Comparison of ENCODE assay signal across 8 cellular contexts in the genomic region with DNA sequence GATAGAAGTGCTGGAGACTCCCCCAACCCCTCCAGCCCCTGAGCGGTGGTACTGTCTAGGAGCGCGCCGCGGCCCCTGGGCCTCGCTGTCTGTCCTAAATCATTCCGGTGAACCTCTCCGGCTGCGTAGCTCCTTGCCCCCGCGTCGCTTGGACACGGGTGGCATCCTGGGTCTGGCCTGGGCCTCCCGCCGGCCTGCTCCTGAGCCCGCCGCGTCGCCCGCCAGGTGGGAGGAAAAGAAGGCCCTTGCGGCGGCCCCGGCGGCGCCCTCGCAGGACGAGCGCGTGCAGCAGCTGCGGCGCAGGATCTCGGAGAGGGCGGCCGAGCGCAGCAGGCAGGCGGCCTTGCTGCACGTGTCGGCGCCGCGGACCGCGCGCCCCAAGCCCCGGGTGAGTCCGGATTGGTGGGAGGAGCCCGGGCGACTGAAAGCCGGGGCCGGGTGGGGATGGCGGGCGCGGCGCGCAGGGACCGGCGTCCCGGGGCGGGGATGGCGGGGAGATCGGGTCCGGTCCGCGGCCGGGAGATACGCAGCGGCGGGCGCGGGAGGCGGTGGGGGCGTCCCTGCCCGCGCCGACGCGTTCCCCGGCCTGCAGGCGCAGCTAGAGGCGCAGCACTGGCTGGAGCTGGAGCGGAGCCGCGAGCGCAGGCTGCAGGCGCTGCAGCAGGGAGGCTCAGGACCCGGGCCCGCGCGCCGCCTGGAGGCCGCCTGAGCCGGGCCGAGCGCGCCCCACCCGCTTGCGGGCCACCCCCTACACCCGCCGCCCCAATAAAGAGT. TPM values are rescaled to one million over a fixed set of nuclear protein-coding genes. Genes with fewer than 3 reads are reported as not detected.
DNase-seq lines count a peak whose midpoint lies in the region; ATAC-seq and TF ChIP-seq lines count a peak whose summit lies in the region.

No MANE protein-coding gene starts in this region.

- H3K79me2 ChIP-seq in OCI-LY1 (ENCODE audit: insufficient read depth, low read length), result no peaks in the 10 kb centered on the region

- no peak overlapping the region for H3K27ac ChIP-seq in OCI-LY1 (ENCODE audit: low read depth, low read length, poor library complexity, severe bottlenecking)
- peak overlapping the region; percentile 41 for H3K27ac ChIP-seq in naive thymus-derived CD4-positive, alpha-beta T cell (ENCODE audit: low read depth, low read length)

- no peaks in the 10 kb centered on the region for H3K27me3 ChIP-seq in OCI-LY1 (ENCODE audit: insufficient read depth, low read length)
- no peaks in the 10 kb centered on the region for H3K27me3 ChIP-seq in naive thymus-derived CD4-positive, alpha-beta T cell (ENCODE audit: control insufficient read depth in 2 of 2, insufficient read depth in 2 of 2, low read length in 2 of 2)

- peaks cover 0 to 38% (median 7%) of the 10 kb centered on the region in 5 donors for H3K27me3 Mint-ChIP-seq in naive thymus-derived CD4-positive, alpha-beta T cell

- H3K4me2 ChIP-seq in OCI-LY1 (ENCODE audit: low read length), result peak overlapping the region; percentile 64

- TF ChIP-seq CTCF in OCI-LY1 (IDR thresholded peaks at IDR 0.05; ENCODE audit: low read length) (no peak), fibroblast of mammary gland (conservative IDR thresholded peaks at IDR 0.05; ENCODE audit: control insufficient read depth, insufficient read depth, low read depth, low read length) (no peak)

- peak overlapping the region; percentile 65 to 87 (median 81) for H3K4me3 Mint-ChIP-seq in naive thymus-derived CD4-positive, alpha-beta T cell

- peak overlapping the region in 2 of 9 donors; percentile 14 to 45 for H3K27ac Mint-ChIP-seq in naive thymus-derived CD4-positive, alpha-beta T cell

- H3K36me3 Mint-ChIP-seq in naive thymus-derived CD4-positive, alpha-beta T cell, result no peaks in the 10 kb centered on the region

- H3K4me3 ChIP-seq in OCI-LY1 (ENCODE audit: low read depth, low read length, poor library complexity, severe bottlenecking) (peak overlapping the region; percentile 40), fibroblast of mammary gland (ENCODE audit: control insufficient read depth, low read depth, low read length) (peak overlapping the region; percentile 23)
- peak overlapping the region; percentile 44 for H3K4me3 ChIP-seq in naive thymus-derived CD4-positive, alpha-beta T cell (ENCODE audit: low read length)

- peak; percentile 84 for DNase-seq in Ammon's horn (ENCODE audit: low spot score)
- peak; percentile 32 to 57 for DNase-seq in activated T-helper 1 cell treated with anti-CD3 and anti-CD28 coated beads, Interleukin-2, amount 50 U/mL, for 16 hours (ENCODE audit: low read depth in 1 of 2, low spot score in 1 of 2)
- DNase-seq in fibroblast of mammary gland (ENCODE audit: low read depth), result peak; percentile 64
- DNase-seq in naive thymus-derived CD4-positive, alpha-beta T cell, result peak; percentile 42 to 76 (median 66)
- peak; percentile 35 to 62 (median 58) for DNase-seq in stimulated activated naive CD4-positive, alpha-beta T cell (lab: John Stamatoyannopoulos, UW)

- H3K36me3 ChIP-seq in OCI-LY1 (ENCODE audit: insufficient read depth, low read length), result no peaks in the 10 kb centered on the region
- no peaks in the 10 kb centered on the region for H3K36me3 ChIP-seq in naive thymus-derived CD4-positive, alpha-beta T cell (ENCODE audit: control insufficient read depth in 2 of 3, insufficient read depth in 3 of 3, low read length in 3 of 3)

- H3K4me1 ChIP-seq in OCI-LY1 (ENCODE audit: insufficient read depth, low read length, severe bottlenecking), result peaks cover 7% of the 10 kb centered on the region
- H3K4me1 ChIP-seq in naive thymus-derived CD4-positive, alpha-beta T cell (ENCODE audit: control insufficient read depth in 2 of 2, insufficient read depth in 2 of 2, low read length in 2 of 2), result peaks cover 0 to 5% of the 10 kb centered on the region in 2 donors

- H3K9me3 ChIP-seq in OCI-LY1 (ENCODE audit: low read length), result no peaks in the 10 kb centered on the region
- H3K9me3 ChIP-seq in naive thymus-derived CD4-positive, alpha-beta T cell (ENCODE audit: control insufficient read depth in 2 of 3, low read length in 3 of 3), result no peaks in the 10 kb centered on the region

- H3K9ac ChIP-seq in OCI-LY1 (ENCODE audit: low read length), result peak overlapping the region; percentile 36; the same call in 1 of the 2 replicates

- intact Hi-C loops in naive thymus-derived CD4-positive, alpha-beta T cell (cut with micrococcal nuclease), result loop anchor here (1.0 to 2.0 kb wide), 6 partner anchors 22 to 242 kb away; a partner anchor contains a TSS

- POLR2A ChIA-PET in naive thymus-derived CD4-positive, alpha-beta T cell (lab: Charles Lee), result interaction anchor here (1.0 kb wide), 1 partner anchor 75 kb away, joined by 4 read pairs; no protein-coding TSS in a partner anchor

- H3F3A ChIP-seq in OCI-LY1 (ENCODE audit: insufficient read depth, low read length), result no peaks in the 10 kb centered on the region

- ATAC-seq in GM19043 (IDR thresholded peaks at IDR 0.05; ENCODE audit: low read depth, unreplicated experiment) (peak; percentile 80), HG03378 (IDR thresholded peaks at IDR 0.05; ENCODE audit: unreplicated experiment) (peak; percentile 44)
- ATAC-seq in naive thymus-derived CD4-positive, alpha-beta T cell, result peak; percentile 97

- no peaks in the 10 kb centered on the region for H4K20me1 ChIP-seq in OCI-LY1 (ENCODE audit: insufficient read depth, low read length)

- CTCF ChIA-PET in naive thymus-derived CD4-positive, alpha-beta T cell (lab: Charles Lee), result interaction anchor here (0.6 to 1.8 kb wide), 5 partner anchors 23 to 242 kb away, joined by 3 to 12 read pairs (median 3); no protein-coding TSS in a partner anchor

- peaks cover 6 to 21% (median 16%) of the 10 kb centered on the region in 7 donors for H3K4me1 Mint-ChIP-seq in naive thymus-derived CD4-positive, alpha-beta T cell

- H2AFZ ChIP-seq in OCI-LY1 (ENCODE audit: low read length), result no peak overlapping the region

- no peaks in the 10 kb centered on the region for H3K9me2 ChIP-seq in OCI-LY1 (ENCODE audit: low read depth, low read length)

- H3K9me3 Mint-ChIP-seq in naive thymus-derived CD4-positive, alpha-beta T cell, result no peaks in the 10 kb centered on the region

RNA-seq across cellular contexts. Expression of a gene that starts 6.5 kb away (rescaled TPM):
- total RNA-seq in naive thymus-derived CD4-positive, alpha-beta T cell, result 100 to 1,000 TPM in 1 of 5 experiments, 10 to 100 TPM in 4; 80.7 to 101 (median 91.8) TPM
- polyA plus RNA-seq in naive thymus-derived CD4-positive, alpha-beta T cell, result 10 to 100 TPM; 69.4 to 96.8 TPM

RNA-seq across cellular contexts. Expression of a gene that starts 43.6 kb away (rescaled TPM):
- under 1 TPM in 2 of 5 experiments, not detected in 3; 0.12 to 0.27 TPM for total RNA-seq in naive thymus-derived CD4-positive, alpha-beta T cell
- not detected for polyA plus RNA-seq in naive thymus-derived CD4-positive, alpha-beta T cell

RNA-seq across cellular contexts. Expression of a gene that starts 44.0 kb away (rescaled TPM):
- 10 to 100 TPM; 15.2 to 26.5 (median 16.1) TPM for total RNA-seq in naive thymus-derived CD4-positive, alpha-beta T cell
- polyA plus RNA-seq in naive thymus-derived CD4-positive, alpha-beta T cell, result 1 to 10 TPM; 6.1 to 7.4 TPM

Comparison
In these comparisons a context has a peak if more than half of its experiments do, and no peak if none do; other contexts are left out.
1. ATAC-seq: peak in every context shown above with its lines; median percentile 97 in naive thymus-derived CD4-positive, alpha-beta T cell; 80 in GM19043; 44 in HG03378.